Comparison of ENCODE assay signal across 25 cellular contexts in genomic region chr1:246065592-246065991, GRCh38.
"Had no signal": no experiment of that assay in that cellular context is flagged by ENCODE, and none has a peak within 500 bp of the region (broad histone marks: within the 10 kb centered on the region; RNA-seq: fewer than 3 reads in every experiment).

No MANE protein-coding gene starts in this region.

- H3K27ac ChIP-seq: adrenal gland, ascending aorta, esophagus muscularis mucosa, foreskin keratinocyte, heart right ventricle, parathyroid adenoma, psoas muscle, right atrium auricular region, tibial nerve had no signal

- H3K4me3 ChIP-seq: adrenal gland, ascending aorta, esophagus muscularis mucosa, heart right ventricle, psoas muscle, right atrium auricular region, tibial nerve had no signal

- H3K36me3 ChIP-seq: adrenal gland, ascending aorta, esophagus muscularis mucosa, heart right ventricle, right atrium auricular region, tibial nerve had no signal

- FAIRE-seq: kidney had no signal

- H3K27me3 ChIP-seq: adrenal gland, ascending aorta, esophagus muscularis mucosa, foreskin keratinocyte, heart right ventricle, right atrium auricular region, tibial nerve had no signal

- H3K79me2 ChIP-seq: parathyroid adenoma had no signal

- H3K9me3 ChIP-seq: adrenal gland, ascending aorta, esophagus muscularis mucosa, heart right ventricle, psoas muscle, right atrium auricular region, tibial nerve had no signal

- H3K4me1 ChIP-seq: ascending aorta, esophagus muscularis mucosa, foreskin keratinocyte, parathyroid adenoma, psoas muscle, right atrium auricular region, tibial nerve had no signal

- H2AFZ ChIP-seq: parathyroid adenoma had no signal

- DNase-seq: activated CD4-positive, alpha-beta T cell treated with anti-CD3 and anti-CD28 coated beads for 4 hours; activated CD4-positive, alpha-beta T cell treated with anti-CD3 and anti-CD28 coated beads, Interleukin-2, amount 50 U/mL, for 4 hours; activated effector memory CD4-positive, alpha-beta T cell treated with Interleukin-2 at 50 U/mL for 16 hours; activated naive CD4-positive, alpha-beta T cell treated with anti-CD3 and anti-CD28 coated beads for 36 hours; activated naive CD8-positive, alpha-beta T cell treated with anti-CD3 and anti-CD28 coated beads for 36 hours; activated T-cell treated with anti-CD3 and anti-CD28 coated beads for 4 hours; activated T-cell treated with anti-CD3 and anti-CD28 coated beads, Interleukin-2, amount 50 U/mL, for 72 hours; adrenal gland; foreskin keratinocyte; heart right ventricle; immature natural killer cell; kidney; left colon; midbrain; naive thymus-derived CD4-positive, alpha-beta T cell; nucleus accumbens; psoas muscle; stimulated activated CD4-positive, alpha-beta T cell treated with anti-CD3 and anti-CD28 coated beads, Interleukin-2, amount 100 ng/mL, for 48 hours; stimulated activated naive CD4-positive, alpha-beta T cell treated with Interleukin-2 at 50 U/mL for 16 hours; T-cell had no signal
